In the genomic region with DNA sequence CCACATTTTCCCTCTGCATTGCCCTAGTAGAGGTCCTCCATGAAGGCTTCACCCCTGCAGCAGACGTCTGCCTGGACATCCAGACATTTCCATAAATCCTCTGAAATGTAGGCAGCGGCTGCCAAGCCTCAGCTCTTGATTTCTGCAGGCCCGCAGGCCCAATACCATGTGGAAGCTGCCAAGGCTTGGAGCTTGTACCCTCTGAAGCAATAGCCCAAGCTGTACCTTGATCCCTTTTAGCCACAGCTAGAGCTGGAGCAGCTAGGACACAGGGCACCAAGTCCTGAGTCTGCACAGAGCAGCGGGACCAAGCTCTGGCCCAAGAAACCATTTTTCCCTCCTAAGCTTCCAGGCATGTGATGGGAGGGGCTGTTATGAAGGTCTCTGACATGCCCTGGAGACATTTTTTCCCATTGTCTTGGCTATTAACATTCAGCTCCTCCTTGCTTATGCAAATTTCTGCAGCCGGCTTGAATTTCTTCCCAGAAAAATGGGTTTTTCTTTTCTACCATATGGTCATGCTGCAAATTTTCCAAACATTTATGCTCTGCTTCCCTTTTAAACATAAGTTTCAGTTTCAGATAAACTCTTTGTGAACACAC, we compare ENCODE assay signal across 1 cellular context.
A peak's percentile ranks its signal among the peaks of the same experiment; 100 is the strongest.
TF ChIP-seq lines count a peak whose summit lies in the region.

No MANE protein-coding gene starts in this region.

TF ChIP-seq in HepG2, 621 proteins besides CTCF, POLR2A, EP300 and RAD21 (continued from another document):
- TF ChIP-seq, protein P1, sequence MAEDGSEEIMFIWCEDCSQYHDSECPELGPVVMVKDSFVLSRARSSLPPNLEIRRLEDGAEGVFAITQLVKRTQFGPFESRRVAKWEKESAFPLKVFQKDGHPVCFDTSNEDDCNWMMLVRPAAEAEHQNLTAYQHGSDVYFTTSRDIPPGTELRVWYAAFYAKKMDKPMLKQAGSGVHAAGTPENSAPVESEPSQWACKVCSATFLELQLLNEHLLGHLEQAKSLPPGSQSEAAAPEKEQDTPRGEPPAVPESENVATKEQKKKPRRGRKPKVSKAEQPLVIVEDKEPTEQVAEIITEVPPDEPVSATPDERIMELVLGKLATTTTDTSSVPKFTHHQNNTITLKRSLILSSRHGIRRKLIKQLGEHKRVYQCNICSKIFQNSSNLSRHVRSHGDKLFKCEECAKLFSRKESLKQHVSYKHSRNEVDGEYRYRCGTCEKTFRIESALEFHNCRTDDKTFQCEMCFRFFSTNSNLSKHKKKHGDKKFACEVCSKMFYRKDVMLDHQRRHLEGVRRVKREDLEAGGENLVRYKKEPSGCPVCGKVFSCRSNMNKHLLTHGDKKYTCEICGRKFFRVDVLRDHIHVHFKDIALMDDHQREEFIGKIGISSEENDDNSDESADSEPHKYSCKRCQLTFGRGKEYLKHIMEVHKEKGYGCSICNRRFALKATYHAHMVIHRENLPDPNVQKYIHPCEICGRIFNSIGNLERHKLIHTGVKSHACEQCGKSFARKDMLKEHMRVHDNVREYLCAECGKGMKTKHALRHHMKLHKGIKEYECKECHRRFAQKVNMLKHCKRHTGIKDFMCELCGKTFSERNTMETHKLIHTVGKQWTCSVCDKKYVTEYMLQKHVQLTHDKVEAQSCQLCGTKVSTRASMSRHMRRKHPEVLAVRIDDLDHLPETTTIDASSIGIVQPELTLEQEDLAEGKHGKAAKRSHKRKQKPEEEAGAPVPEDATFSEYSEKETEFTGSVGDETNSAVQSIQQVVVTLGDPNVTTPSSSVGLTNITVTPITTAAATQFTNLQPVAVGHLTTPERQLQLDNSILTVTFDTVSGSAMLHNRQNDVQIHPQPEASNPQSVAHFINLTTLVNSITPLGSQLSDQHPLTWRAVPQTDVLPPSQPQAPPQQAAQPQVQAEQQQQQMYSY (CRISPR knock-in tag; IDR thresholded peaks at IDR 0.05), result no peak
- no peak for TF ChIP-seq KDM3A (CRISPR knock-in tag; IDR thresholded peaks at IDR 0.05; ENCODE audit: low read depth)
- TF ChIP-seq NCOA5 (CRISPR knock-in tag; IDR thresholded peaks at IDR 0.05), result no peak
- peak; percentile 39; the same call in 1 of the 2 replicates for TF ChIP-seq HOXA3 (CRISPR knock-in tag; IDR thresholded peaks at IDR 0.05)
- TF ChIP-seq ZNF431 (CRISPR knock-in tag; IDR thresholded peaks at IDR 0.05; ENCODE audit: borderline replicate concordance, low read depth), result no peak
- no peak for TF ChIP-seq NFE2L2 (IDR thresholded peaks at IDR 0.05; ENCODE audit: low read length)
- TF ChIP-seq BHLHE40 (IDR thresholded peaks at IDR 0.05; ENCODE audit: low read length), result no peak
- no peak for TF ChIP-seq ZKSCAN8 (CRISPR knock-in tag; IDR thresholded peaks at IDR 0.05; ENCODE audit: borderline replicate concordance)
- peak; percentile 37; the same call in 1 of the 2 replicates for TF ChIP-seq ZNF549 (CRISPR knock-in tag; IDR thresholded peaks at IDR 0.05)
- TF ChIP-seq PITX1 (CRISPR knock-in tag; IDR thresholded peaks at IDR 0.05), result peak; percentile 53
- no peak for TF ChIP-seq POLR2AphosphoS5 (IDR thresholded peaks at IDR 0.05; ENCODE audit: low read depth, low read length)
- TF ChIP-seq, protein P2, sequence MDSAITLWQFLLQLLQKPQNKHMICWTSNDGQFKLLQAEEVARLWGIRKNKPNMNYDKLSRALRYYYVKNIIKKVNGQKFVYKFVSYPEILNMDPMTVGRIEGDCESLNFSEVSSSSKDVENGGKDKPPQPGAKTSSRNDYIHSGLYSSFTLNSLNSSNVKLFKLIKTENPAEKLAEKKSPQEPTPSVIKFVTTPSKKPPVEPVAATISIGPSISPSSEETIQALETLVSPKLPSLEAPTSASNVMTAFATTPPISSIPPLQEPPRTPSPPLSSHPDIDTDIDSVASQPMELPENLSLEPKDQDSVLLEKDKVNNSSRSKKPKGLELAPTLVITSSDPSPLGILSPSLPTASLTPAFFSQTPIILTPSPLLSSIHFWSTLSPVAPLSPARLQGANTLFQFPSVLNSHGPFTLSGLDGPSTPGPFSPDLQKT (CRISPR knock-in tag; IDR thresholded peaks at IDR 0.05; ENCODE audit: borderline replicate concordance), result no peak
- TF ChIP-seq ZNF350 (CRISPR knock-in tag; IDR thresholded peaks at IDR 0.05; ENCODE audit: borderline replicate concordance, low read depth), result no peak
- TF ChIP-seq ZNF138 (CRISPR knock-in tag; IDR thresholded peaks at IDR 0.05; ENCODE audit: low read depth), result no peak
- TF ChIP-seq ZC3H13 (CRISPR knock-in tag; IDR thresholded peaks at IDR 0.05), result no peak
- TF ChIP-seq, protein P3, sequence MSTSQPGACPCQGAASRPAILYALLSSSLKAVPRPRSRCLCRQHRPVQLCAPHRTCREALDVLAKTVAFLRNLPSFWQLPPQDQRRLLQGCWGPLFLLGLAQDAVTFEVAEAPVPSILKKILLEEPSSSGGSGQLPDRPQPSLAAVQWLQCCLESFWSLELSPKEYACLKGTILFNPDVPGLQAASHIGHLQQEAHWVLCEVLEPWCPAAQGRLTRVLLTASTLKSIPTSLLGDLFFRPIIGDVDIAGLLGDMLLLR (CRISPR knock-in tag; IDR thresholded peaks at IDR 0.05), result no peak
- 0 out of 2 replicates have a peak, but pooled peaks have one; percentile 12 for TF ChIP-seq SMC3 (IDR thresholded peaks at IDR 0.05; ENCODE audit: low read length)
- TF ChIP-seq, protein P4, sequence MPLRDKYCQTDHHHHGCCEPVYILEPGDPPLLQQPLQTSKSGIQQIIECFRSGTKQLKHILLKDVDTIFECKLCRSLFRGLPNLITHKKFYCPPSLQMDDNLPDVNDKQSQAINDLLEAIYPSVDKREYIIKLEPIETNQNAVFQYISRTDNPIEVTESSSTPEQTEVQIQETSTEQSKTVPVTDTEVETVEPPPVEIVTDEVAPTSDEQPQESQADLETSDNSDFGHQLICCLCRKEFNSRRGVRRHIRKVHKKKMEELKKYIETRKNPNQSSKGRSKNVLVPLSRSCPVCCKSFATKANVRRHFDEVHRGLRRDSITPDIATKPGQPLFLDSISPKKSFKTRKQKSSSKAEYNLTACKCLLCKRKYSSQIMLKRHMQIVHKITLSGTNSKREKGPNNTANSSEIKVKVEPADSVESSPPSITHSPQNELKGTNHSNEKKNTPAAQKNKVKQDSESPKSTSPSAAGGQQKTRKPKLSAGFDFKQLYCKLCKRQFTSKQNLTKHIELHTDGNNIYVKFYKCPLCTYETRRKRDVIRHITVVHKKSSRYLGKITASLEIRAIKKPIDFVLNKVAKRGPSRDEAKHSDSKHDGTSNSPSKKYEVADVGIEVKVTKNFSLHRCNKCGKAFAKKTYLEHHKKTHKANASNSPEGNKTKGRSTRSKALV (CRISPR knock-in tag; IDR thresholded peaks at IDR 0.05), result no peak
- TF ChIP-seq ZSCAN29 (CRISPR knock-in tag; conservative IDR thresholded peaks at IDR 0.05), result no peak
TF ChIP-seq in HepG2: peak in this region for 37.
